Comparison of ENCODE assay signal across 8 cellular contexts in genomic region chr16:58022601-58023371, GRCh38. TPM values are rescaled to one million over a fixed set of nuclear protein-coding genes. Genes with fewer than 3 reads are reported as not detected.
DNase-seq lines count a peak whose midpoint lies in the region; ATAC-seq lines count a peak whose summit lies in the region.

No MANE protein-coding gene starts in this region.

- peaks cover 6% of the 10 kb centered on the region for H3K36me3 Mint-ChIP-seq in activated CD4-positive, alpha-beta T cell treated with anti-CD3 and anti-CD28 coated beads, Interleukin-2, amount 10 ng/mL, durations not matched to agents 7 days and 5 days (ENCODE audit: low read depth)

- ATAC-seq in stimulated activated naive CD8-positive, alpha-beta T cell treated with anti-CD3 and anti-CD28 coated beads, Interleukin-15, amount 100 ng/mL, for 72 hours, result no peak
- ATAC-seq in HG03439 (IDR thresholded peaks at IDR 0.05; ENCODE audit: unreplicated experiment) (no peak), HG03097 (IDR thresholded peaks at IDR 0.05; ENCODE audit: low FRiP score, unreplicated experiment) (no peak)

- peaks cover 12% of the 10 kb centered on the region for H3K27me3 Mint-ChIP-seq in activated CD4-positive, alpha-beta T cell treated with anti-CD3 and anti-CD28 coated beads, Interleukin-2, amount 10 ng/mL, durations not matched to agents 7 days and 5 days
- H3K27me3 Mint-ChIP-seq in stimulated activated naive CD8-positive, alpha-beta T cell treated with anti-CD3 and anti-CD28 coated beads, Interleukin-15, amount 100 ng/mL, for 72 hours, result peaks cover 6% of the 10 kb centered on the region

- no peak overlapping the region for H3K4me3 Mint-ChIP-seq in activated CD4-positive, alpha-beta T cell treated with anti-CD3 and anti-CD28 coated beads, Interleukin-2, amount 10 ng/mL, durations not matched to agents 7 days and 5 days
- H3K4me3 Mint-ChIP-seq in stimulated activated naive CD8-positive, alpha-beta T cell treated with anti-CD3 and anti-CD28 coated beads, Interleukin-15, amount 100 ng/mL, for 72 hours, result no peak overlapping the region

- DNase-seq in D341Med (ENCODE audit: low spot score) (peak; percentile 56), NCI-H226 (peak; percentile 71), fibroblast of gingiva (ENCODE audit: low read depth) (peak; percentile 62), occipital lobe (lab: John Stamatoyannopoulos, UW) (peak; percentile 56)
- DNase-seq in activated CD4-positive, alpha-beta T cell treated with anti-CD3 and anti-CD28 coated beads, Interleukin-2, amount 10 ng/mL, durations not matched to agents 7 days and 5 days, result no peak
- no peak for DNase-seq in stimulated activated naive CD8-positive, alpha-beta T cell treated with anti-CD3 and anti-CD28 coated beads, Interleukin-15, amount 100 ng/mL, for 72 hours

- H3K4me1 Mint-ChIP-seq in activated CD4-positive, alpha-beta T cell treated with anti-CD3 and anti-CD28 coated beads, Interleukin-2, amount 10 ng/mL, durations not matched to agents 7 days and 5 days, result peaks cover 20% of the 10 kb centered on the region
- H3K4me1 Mint-ChIP-seq in stimulated activated naive CD8-positive, alpha-beta T cell treated with anti-CD3 and anti-CD28 coated beads, Interleukin-15, amount 100 ng/mL, for 72 hours, result peaks cover 17% of the 10 kb centered on the region

- POLR2A ChIA-PET in activated CD4-positive, alpha-beta T cell treated with anti-CD3 and anti-CD28 coated beads, Interleukin-2, amount 10 ng/mL, durations not matched to agents 7 days and 5 days (lab: Charles Lee), result no interaction called here

- no peak overlapping the region for H3K27ac Mint-ChIP-seq in activated CD4-positive, alpha-beta T cell treated with anti-CD3 and anti-CD28 coated beads, Interleukin-2, amount 10 ng/mL, durations not matched to agents 7 days and 5 days
- H3K27ac Mint-ChIP-seq in stimulated activated naive CD8-positive, alpha-beta T cell treated with anti-CD3 and anti-CD28 coated beads, Interleukin-15, amount 100 ng/mL, for 72 hours, result no peak overlapping the region

- no peaks in the 10 kb centered on the region for H3K9me3 Mint-ChIP-seq in activated CD4-positive, alpha-beta T cell treated with anti-CD3 and anti-CD28 coated beads, Interleukin-2, amount 10 ng/mL, durations not matched to agents 7 days and 5 days
- no peaks in the 10 kb centered on the region for H3K9me3 Mint-ChIP-seq in stimulated activated naive CD8-positive, alpha-beta T cell treated with anti-CD3 and anti-CD28 coated beads, Interleukin-15, amount 100 ng/mL, for 72 hours

- CTCF ChIA-PET in activated CD4-positive, alpha-beta T cell treated with anti-CD3 and anti-CD28 coated beads, Interleukin-2, amount 10 ng/mL, durations not matched to agents 7 days and 5 days (lab: Charles Lee), result interaction anchor here (1.3 kb wide), 1 partner anchor 8 kb away, joined by 5 read pairs; no protein-coding TSS in a partner anchor

RNA-seq across cellular contexts. Expression of gene MMP15, which starts 2.8 kb away (rescaled TPM):
- 12.6 TPM for total RNA-seq in occipital lobe
- total RNA-seq in activated CD4-positive, alpha-beta T cell treated with anti-CD3 and anti-CD28 coated beads, Interleukin-2, amount 10 ng/mL, durations not matched to agents 7 days and 5 days, result under 1 TPM; 0.20 to 0.27 TPM

RNA-seq across cellular contexts. Expression of gene USB1, which starts 21.6 kb away (rescaled TPM):
- total RNA-seq in occipital lobe, result 5.0 TPM
- 10 to 100 TPM; 52.0 to 58.0 TPM for total RNA-seq in activated CD4-positive, alpha-beta T cell treated with anti-CD3 and anti-CD28 coated beads, Interleukin-2, amount 10 ng/mL, durations not matched to agents 7 days and 5 days

RNA-seq across cellular contexts. Expression of gene ZNF319, which starts 22.3 kb away (rescaled TPM):
- 4.2 TPM for total RNA-seq in occipital lobe
- 10 to 100 TPM; 19.8 to 20.8 TPM for total RNA-seq in activated CD4-positive, alpha-beta T cell treated with anti-CD3 and anti-CD28 coated beads, Interleukin-2, amount 10 ng/mL, durations not matched to agents 7 days and 5 days

RNA-seq across cellular contexts. Expression of gene CNGB1, which starts 51.9 kb away (rescaled TPM):
- total RNA-seq in occipital lobe, result not detected
- not detected for total RNA-seq in activated CD4-positive, alpha-beta T cell treated with anti-CD3 and anti-CD28 coated beads, Interleukin-2, amount 10 ng/mL, durations not matched to agents 7 days and 5 days

Comparison
In these comparisons a context has a peak if more than half of its experiments do, and no peak if none do; other contexts are left out.
1. DNase-seq: peak in D341Med (single experiment), NCI-H226 (single experiment), fibroblast of gingiva (single experiment) and occipital lobe (single experiment); none in activated CD4-positive, alpha-beta T cell treated with anti-CD3 and anti-CD28 coated beads, Interleukin-2, amount 10 ng/mL, durations not matched to agents 7 days and 5 days (single experiment) and stimulated activated naive CD8-positive, alpha-beta T cell treated with anti-CD3 and anti-CD28 coated beads, Interleukin-15, amount 100 ng/mL, for 72 hours (0 of 2).
2. RNA of gene MMP15, which starts 2.8 kb away (total RNA-seq): 12.6 TPM in occipital lobe (single experiment); 0.20 to 0.27 TPM in activated CD4-positive, alpha-beta T cell treated with anti-CD3 and anti-CD28 coated beads, Interleukin-2, amount 10 ng/mL, durations not matched to agents 7 days and 5 days; every median in the first group is over 10 times any median in the second.